ENCODE assay signal across 21 cellular contexts in the genomic region with DNA sequence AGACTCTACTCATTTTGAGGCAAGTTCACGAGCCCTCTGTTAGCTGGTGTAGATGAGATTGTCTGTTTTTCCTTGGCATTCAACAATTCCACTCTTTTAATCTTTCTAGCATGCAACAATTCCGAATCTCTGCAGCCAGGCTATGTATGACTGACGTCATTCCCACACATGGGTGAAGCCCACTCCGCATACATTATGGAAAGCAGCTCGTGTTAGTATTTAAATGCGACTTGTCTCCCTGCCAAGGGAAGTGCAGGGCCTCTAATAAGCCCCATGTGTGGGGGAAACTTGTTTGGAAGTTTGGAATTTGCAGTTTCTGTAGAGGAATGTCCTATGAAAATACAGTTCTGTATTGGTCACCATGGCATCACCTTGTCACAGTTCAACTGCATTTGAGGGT.
"Had no signal": no experiment of that assay in that cellular context is flagged by ENCODE, and none has a peak within 500 bp of the region (broad histone marks: within the 10 kb centered on the region; RNA-seq: fewer than 3 reads in every experiment).

No MANE protein-coding gene starts in this region.

- H3K9me3 Mint-ChIP-seq: stimulated activated naive CD8-positive, alpha-beta T cell treated with anti-CD3 and anti-CD28 coated beads, Interleukin-15, Interleukin-2, amounts not matched to agents 100 ng/mL and 50 ng/mL, for 24 hours had no signal

- H3K4me3 Mint-ChIP-seq: activated B cell treated with CpG ODN at 0.5 μM for 24 hours; activated CD4-positive, alpha-beta T cell treated with anti-CD3 and anti-CD28 coated beads, Interleukin-2, amount 10 ng/mL, durations not matched to agents 7 days and 5 days; activated naive CD8-positive, alpha-beta T cell; brain; central memory CD8-positive, alpha-beta T cell; naive thymus-derived CD4-positive, alpha-beta T cell; stimulated activated naive CD8-positive, alpha-beta T cell treated with anti-CD3 and anti-CD28 coated beads, Interleukin-15, Interleukin-2, amounts not matched to agents 100 ng/mL and 50 ng/mL, for 24 hours had no signal

- H3K4me1 ChIP-seq: heart left ventricle, upper lobe of left lung had no signal

- H3K27ac ChIP-seq: coronary artery, heart left ventricle, neutrophil, upper lobe of left lung had no signal

- H3K36me3 ChIP-seq: heart left ventricle, neutrophil, upper lobe of left lung had no signal

- H3K4me1 Mint-ChIP-seq: activated B cell treated with CpG ODN at 0.5 μM for 24 hours; activated CD4-positive, alpha-beta T cell treated with anti-CD3 and anti-CD28 coated beads, Interleukin-2, amount 10 ng/mL, durations not matched to agents 7 days and 5 days; central memory CD8-positive, alpha-beta T cell; naive thymus-derived CD4-positive, alpha-beta T cell had no signal

- ATAC-seq: heart left ventricle; left lobe of liver; mucosa of descending colon; naive thymus-derived CD4-positive, alpha-beta T cell had no signal

- H3K27me3 ChIP-seq: neutrophil, upper lobe of left lung had no signal

- H3K36me3 Mint-ChIP-seq: activated naive CD8-positive, alpha-beta T cell; brain; naive thymus-derived CD4-positive, alpha-beta T cell had no signal

- H3K27ac Mint-ChIP-seq: activated B cell treated with CpG ODN at 0.5 μM for 24 hours; activated CD4-positive, alpha-beta T cell treated with anti-CD3 and anti-CD28 coated beads, Interleukin-2, amount 10 ng/mL, durations not matched to agents 7 days and 5 days; activated naive CD8-positive, alpha-beta T cell; naive thymus-derived CD4-positive, alpha-beta T cell; stimulated activated naive CD8-positive, alpha-beta T cell treated with anti-CD3 and anti-CD28 coated beads, Interleukin-15, Interleukin-2, amounts not matched to agents 100 ng/mL and 50 ng/mL, for 24 hours had no signal

- H3K4me3 ChIP-seq: coronary artery, heart left ventricle, mucosa of descending colon, upper lobe of left lung had no signal

- DNase-seq: activated B cell treated with CpG ODN at 0.5 μM for 24 hours; activated CD4-positive, alpha-beta T cell treated with anti-CD3 and anti-CD28 coated beads, Interleukin-2, amount 10 ng/mL, durations not matched to agents 7 days and 5 days; activated CD8-positive, alpha-beta memory T cell treated with anti-CD3 and anti-CD28 coated beads for 24 hours; activated gamma-delta T cell treated with Interleukin-2 at 50 U/mL for 16 hours; amygdala; heart left ventricle; mucosa of descending colon; naive thymus-derived CD4-positive, alpha-beta T cell; posterior cingulate gyrus; retina; stimulated activated CD4-positive, alpha-beta T cell treated with anti-CD3 and anti-CD28 coated beads, Interleukin-15, amount 100 ng/mL, for 24 hours; stimulated activated CD4-positive, alpha-beta T cell treated with anti-CD3 and anti-CD28 coated beads, Interleukin-4, amount 100 ng/mL, for 24 hours; stimulated activated CD8-positive, alpha-beta memory T cell treated with anti-CD3 and anti-CD28 coated beads, Interleukin-4, amount 100 ng/mL, for 48 hours; upper lobe of left lung had no signal
